Comparison of ENCODE assay signal across 30 cellular contexts in genomic region chr20:32636278-32636677, GRCh38. TPM values are rescaled to one million over a fixed set of nuclear protein-coding genes. Genes with fewer than 3 reads are reported as not detected.
DNase-seq lines count a peak whose midpoint lies in the region; ATAC-seq and TF ChIP-seq lines count a peak whose summit lies in the region.
"Had no signal": no experiment of that assay in that cellular context is flagged by ENCODE, and none has a peak within 500 bp of the region (broad histone marks: within the 10 kb centered on the region; RNA-seq: fewer than 3 reads in every experiment).

No MANE protein-coding gene starts in this region.

- H4K20me1 ChIP-seq in hepatocyte (ENCODE audit: insufficient read depth, poor library complexity, severe bottlenecking) = no peaks in the 10 kb centered on the region

- ATAC-seq in heart left ventricle (no peak), left ventricle myocardium superior (no peak)
- ATAC-seq in naive thymus-derived CD8-positive, alpha-beta T cell = no peak
- ATAC-seq: A549, gastrocnemius medialis, left colon had no signal

- DNase-seq in cardiac muscle cell (ENCODE audit: low read depth in 1 of 2, low spot score in 1 of 2) = peak; percentile 25 to 54
- no peak for DNase-seq in heart left ventricle
- peak; percentile 52 for DNase-seq in WERI-Rb-1
- no peak for DNase-seq in hepatocyte (ENCODE audit: low spot score)
- DNase-seq in spleen = no peak
- no peak for DNase-seq in A673 (ENCODE audit: low spot score)
- no peak for DNase-seq in naive thymus-derived CD8-positive, alpha-beta T cell
- DNase-seq in left ventricle myocardium superior = no peak
- DNase-seq: activated CD4-positive, alpha-beta T cell treated with anti-CD3 and anti-CD28 coated beads, Interleukin-2, amount 50 U/mL, for 4 hours; activated naive CD4-positive, alpha-beta T cell treated with anti-CD3 and anti-CD28 coated beads for 36 hours; amygdala; caudate nucleus; CD8-positive, alpha-beta memory T cell; DMS 273 treated with DMSO at 0.1 percent for 48 hours; esophagus squamous epithelium; gastrocnemius medialis; hypothalamus; immature natural killer cell; left colon; MV-4-11; NCI-H1694; NCI-H526; stimulated activated CD4-positive, alpha-beta T cell treated with anti-CD3 and anti-CD28 coated beads, Interleukin-2, amount 100 ng/mL, for 24 hours had no signal

- no peaks in the 10 kb centered on the region for H3K79me2 ChIP-seq in hepatocyte

- H3K36me3 ChIP-seq in cardiac muscle cell (no peaks in the 10 kb centered on the region), heart left ventricle (no peaks in the 10 kb centered on the region), WERI-Rb-1 (no peaks in the 10 kb centered on the region), hepatocyte (replicated peaks; ENCODE audit: insufficient read depth, low read depth) (no peaks in the 10 kb centered on the region), spleen (no peaks in the 10 kb centered on the region), A673 (ENCODE audit: insufficient read depth, low read length, poor library complexity, severe bottlenecking) (no peaks in the 10 kb centered on the region)
- H3K36me3 ChIP-seq: esophagus squamous epithelium, gastrocnemius medialis, HAP-1 had no signal

- POLR2A ChIA-PET in A673 (lab: Charles Lee; ENCODE audit: low non-redundant PET) = no interaction called here
- POLR2A ChIA-PET in naive thymus-derived CD8-positive, alpha-beta T cell (lab: Charles Lee) = no interaction called here

- 59 to 66% (median 61%) methylated on average over 10 of the region's 10 CpGs for WGBS in heart left ventricle, 4 donors
- WGBS in hepatocyte (ENCODE audit: low lambda C conversion rate, missing lambda C conversion rate) = 55% methylated on average over 10 of the region's 10 CpGs
- WGBS in spleen, 5 donors = 71 to 81% (median 74%) methylated on average over 10 of the region's 10 CpGs

- H3K4me3 Mint-ChIP-seq in naive thymus-derived CD8-positive, alpha-beta T cell = no peak overlapping the region
- H3K4me3 Mint-ChIP-seq: activated naive CD4-positive, alpha-beta T cell treated with anti-CD3 and anti-CD28 coated beads for 36 hours; activated T-helper 1 cell treated with anti-CD3 and anti-CD28 coated beads, Interleukin-12 subunit alpha, Interleukin-12 subunit beta, Interleukin-2, Interleukin-4 antibody, amounts not matched to agents 30 ng/mL and 10 ng/mL and 1 ng/mL, durations not matched to agents 14 hours and 24 hours and 36 hours; CD8-positive, alpha-beta memory T cell; dendritic cell treated with granulocyte-macrophage colony-stimulating factor and Interleukin-4, amounts not matched to agents 40 ng/mL and 50 ng/mL, for 4 days; immature natural killer cell; type B pancreatic cell had no signal

- CTCF ChIA-PET in A673 (lab: Charles Lee) = no interaction called here

- intact Hi-C loops in heart left ventricle (cut with DNase I) (no loop called here), spleen (cut with DNase I; ENCODE audit: low total_unique reads) (no loop called here), A673 (cut with micrococcal nuclease; ENCODE audit: unreplicated experiment) (no loop called here), left ventricle myocardium superior (cut with micrococcal nuclease) (no loop called here)

- peaks cover 0 to 3% (median under 1%) of the 10 kb centered on the region in 4 donors for H3K4me1 Mint-ChIP-seq in naive thymus-derived CD8-positive, alpha-beta T cell
- H3K4me1 Mint-ChIP-seq: CD8-positive, alpha-beta memory T cell; immature natural killer cell had no signal

- H2AFZ ChIP-seq in hepatocyte = no peak overlapping the region

- no TSS peak for BruUV-seq in A673 (replicated peaks; lab: Mats Ljungman, UMichigan)

- TF ChIP-seq POLR2A in heart left ventricle (IDR thresholded peaks at IDR 0.05) (no peak), spleen (IDR thresholded peaks at IDR 0.05) (no peak)

- TF ChIP-seq CTCF in cardiac muscle cell (IDR thresholded peaks at IDR 0.05; ENCODE audit: low read depth, low read length) (no peak), heart left ventricle (IDR thresholded peaks at IDR 0.05) (no peak), WERI-Rb-1 (IDR thresholded peaks at IDR 0.05; ENCODE audit: low read depth, low read length) (no peak), hepatocyte (IDR thresholded peaks at IDR 0.05; ENCODE audit: poor library complexity) (no peak), spleen (IDR thresholded peaks at IDR 0.05 in 8 of 11, conservative IDR thresholded peaks at IDR 0.05 in 3 of 11) (no peak), A673 (conservative IDR thresholded peaks at IDR 0.05; ENCODE audit: low read depth, low read length) (no peak)

- H3K4me1 ChIP-seq in cardiac muscle cell (ENCODE audit: low read depth) (peaks cover 28% of the 10 kb centered on the region), heart left ventricle (peaks cover 0 to 6% (median 0%) of the 10 kb centered on the region in 12 donors), hepatocyte (ENCODE audit: insufficient read depth) (peaks cover 27% of the 10 kb centered on the region), spleen (peaks cover 0 to 38% (median 16%) of the 10 kb centered on the region in 6 donors), A673 (ENCODE audit: insufficient read depth, low read length, poor library complexity, severe bottlenecking) (no peaks in the 10 kb centered on the region)
- H3K4me1 ChIP-seq: A549, esophagus squamous epithelium, gastrocnemius medialis, HAP-1 had no signal

- H3K4me3 ChIP-seq in cardiac muscle cell = no peak overlapping the region
- H3K4me3 ChIP-seq in heart left ventricle = no peak overlapping the region
- H3K4me3 ChIP-seq in WERI-Rb-1 (ENCODE audit: low read depth, low read length) = no peak overlapping the region
- no peak overlapping the region for H3K4me3 ChIP-seq in hepatocyte
- H3K4me3 ChIP-seq in spleen = no peak overlapping the region
- no peak overlapping the region for H3K4me3 ChIP-seq in A673 (ENCODE audit: low read depth, low read length, poor library complexity, severe bottlenecking)
- H3K4me3 ChIP-seq: A549, esophagus squamous epithelium, gastrocnemius medialis, HAP-1, smooth muscle cell had no signal

- H3K9me3 ChIP-seq in cardiac muscle cell (ENCODE audit: low read depth) (no peaks in the 10 kb centered on the region), heart left ventricle (no peaks in the 10 kb centered on the region), WERI-Rb-1 (ENCODE audit: severe bottlenecking) (no peaks in the 10 kb centered on the region), hepatocyte (ENCODE audit: low read depth) (no peaks in the 10 kb centered on the region), spleen (no peaks in the 10 kb centered on the region), A673 (ENCODE audit: low read depth, low read length, poor library complexity, severe bottlenecking) (no peaks in the 10 kb centered on the region)
- H3K9me3 ChIP-seq: A549, esophagus squamous epithelium, gastrocnemius medialis, HAP-1 had no signal

- H3K27me3 Mint-ChIP-seq in naive thymus-derived CD8-positive, alpha-beta T cell = peaks cover 0 to 3% (median 0%) of the 10 kb centered on the region in 5 donors

- H3K9me3 Mint-ChIP-seq in naive thymus-derived CD8-positive, alpha-beta T cell = no peaks in the 10 kb centered on the region
- H3K9me3 Mint-ChIP-seq: activated naive CD4-positive, alpha-beta T cell treated with anti-CD3 and anti-CD28 coated beads for 36 hours; activated T-helper 1 cell treated with anti-CD3 and anti-CD28 coated beads, Interleukin-12 subunit alpha, Interleukin-12 subunit beta, Interleukin-2, Interleukin-4 antibody, amounts not matched to agents 30 ng/mL and 10 ng/mL and 1 ng/mL, durations not matched to agents 14 hours and 24 hours and 36 hours; CD8-positive, alpha-beta memory T cell; dendritic cell treated with granulocyte-macrophage colony-stimulating factor and Interleukin-4, amounts not matched to agents 40 ng/mL and 50 ng/mL, for 4 days; immature natural killer cell; type B pancreatic cell had no signal

- no peaks in the 10 kb centered on the region for H3K36me3 Mint-ChIP-seq in naive thymus-derived CD8-positive, alpha-beta T cell
- H3K36me3 Mint-ChIP-seq: CD8-positive, alpha-beta memory T cell; immature natural killer cell; type B pancreatic cell had no signal

- no peaks in the 10 kb centered on the region for H3K27me3 ChIP-seq in cardiac muscle cell
- H3K27me3 ChIP-seq in heart left ventricle = peaks cover 0 to 5% (median 0%) of the 10 kb centered on the region in 9 donors
- no peaks in the 10 kb centered on the region for H3K27me3 ChIP-seq in WERI-Rb-1 (ENCODE audit: insufficient read depth, low read depth, severe bottlenecking)
- no peaks in the 10 kb centered on the region for H3K27me3 ChIP-seq in hepatocyte
- no peaks in the 10 kb centered on the region for H3K27me3 ChIP-seq in spleen (replicated peaks in 1 of 7)
- no peaks in the 10 kb centered on the region for H3K27me3 ChIP-seq in A673 (replicated peaks; ENCODE audit: insufficient read depth, low read depth, low read length, poor library complexity)
- H3K27me3 ChIP-seq: gastrocnemius medialis had no signal

- peak overlapping the region in 2 of 10 donors; percentile 71 to 83 for H3K27ac Mint-ChIP-seq in naive thymus-derived CD8-positive, alpha-beta T cell
- H3K27ac Mint-ChIP-seq: activated naive CD4-positive, alpha-beta T cell treated with anti-CD3 and anti-CD28 coated beads for 36 hours; activated T-helper 1 cell treated with anti-CD3 and anti-CD28 coated beads, Interleukin-12 subunit alpha, Interleukin-12 subunit beta, Interleukin-2, Interleukin-4 antibody, amounts not matched to agents 30 ng/mL and 10 ng/mL and 1 ng/mL, durations not matched to agents 14 hours and 24 hours and 36 hours; CD8-positive, alpha-beta memory T cell; dendritic cell treated with granulocyte-macrophage colony-stimulating factor and Interleukin-4, amounts not matched to agents 40 ng/mL and 50 ng/mL, for 4 days; type B pancreatic cell had no signal

- peak overlapping the region; percentile 48 for H3K4me2 ChIP-seq in hepatocyte
- H3K4me2 ChIP-seq: A549, smooth muscle cell had no signal

- H3K27ac ChIP-seq in cardiac muscle cell (peak overlapping the region; percentile 51), heart left ventricle (no peak overlapping the region), WERI-Rb-1 (no peak overlapping the region; the same call in 1 of the 2 replicates), hepatocyte (peak overlapping the region; percentile 19), spleen (peak overlapping the region in 5 of 8 donors; percentile 46 to 61 (median 53)), A673 (ENCODE audit: low read depth, low read length, poor library complexity, severe bottlenecking) (no peak overlapping the region)
- H3K27ac ChIP-seq: A549, esophagus squamous epithelium, gastrocnemius medialis had no signal

- H3K9me2 ChIP-seq in hepatocyte (replicated peaks; ENCODE audit: insufficient read depth) = no peaks in the 10 kb centered on the region

RNA-seq across cellular contexts. Expression of gene C20orf203, which starts 37.5 kb away (rescaled TPM):
- total RNA-seq in cardiac muscle cell (0.18 and 1.6 TPM in 2 replicates), heart left ventricle (under 1 TPM in 3 of 9 donors, not detected in 6; 0.05 to 0.19 (median 0.07) TPM), hepatocyte (not detected in 2 replicates), spleen (under 1 TPM in 5 of 7 donors, not detected in 2; 0.10 to 0.82 (median 0.26) TPM), A673 (2021) (not detected in 2 replicates), left ventricle myocardium superior (not detected)
- polyA plus RNA-seq in cardiac muscle cell (1.3 and 5.1 TPM in 2 replicates), heart left ventricle (not detected), hepatocyte (not detected in 2 replicates), spleen (under 1 TPM; 0.03 to 0.06 (median 0.04) TPM)
- under 1 TPM; 0.41 to 0.57 TPM for total RNA-seq in naive thymus-derived CD8-positive, alpha-beta T cell
- under 1 TPM in 1 of 3 donors, not detected in 2; 0.18 TPM for polyA plus RNA-seq in naive thymus-derived CD8-positive, alpha-beta T cell
- total RNA-seq: activated T-helper 1 cell treated with anti-CD3 and anti-CD28 coated beads, Interleukin-12 subunit alpha, Interleukin-12 subunit beta, Interleukin-2, Interleukin-4 antibody, amounts not matched to agents 30 ng/mL and 10 ng/mL and 1 ng/mL, durations not matched to agents 14 hours and 24 hours and 36 hours; CD8-positive, alpha-beta memory T cell; esophagus squamous epithelium; gastrocnemius medialis; left colon; mesenteric fat pad had no signal
- polyA plus RNA-seq: A549; CD8-positive, alpha-beta memory T cell; smooth muscle cell had no signal

RNA-seq across cellular contexts. Expression of gene NOL4L, which starts 51.1 kb away (rescaled TPM):
- 34.9 and 42.9 TPM in 2 replicates for total RNA-seq in cardiac muscle cell
- polyA plus RNA-seq in cardiac muscle cell = 24.6 and 29.9 TPM in 2 replicates
- 10 to 100 TPM in 2 of 9 donors, 1 to 10 TPM in 7; 3.1 to 15.0 (median 6.7) TPM for total RNA-seq in heart left ventricle
- polyA plus RNA-seq in heart left ventricle = 1 to 10 TPM; 2.6 to 7.4 TPM
- 34.3 and 35.6 TPM in 2 replicates for total RNA-seq in hepatocyte
- 42.9 and 44.2 TPM in 2 replicates for polyA plus RNA-seq in hepatocyte
- 10 to 100 TPM; 25.3 to 45.4 (median 34.9) TPM for total RNA-seq in spleen
- polyA plus RNA-seq in spleen = 1 to 10 TPM; 3.4 to 8.4 (median 4.2) TPM
- total RNA-seq in A673 (2021) = 1.4 and 3.2 TPM in 2 replicates
- total RNA-seq in naive thymus-derived CD8-positive, alpha-beta T cell = 10 to 100 TPM; 65.7 to 66.1 TPM
- polyA plus RNA-seq in naive thymus-derived CD8-positive, alpha-beta T cell = 10 to 100 TPM; 10.0 to 21.5 (median 14.2) TPM
- 5.2 TPM for total RNA-seq in left ventricle myocardium superior

Comparison
In these comparisons a context has a peak if more than half of its experiments do, and no peak if none do; other contexts are left out.
1. DNase-seq: peak in cardiac muscle cell (2 of 2) and WERI-Rb-1 (single experiment); none in heart left ventricle (0 of 5), hepatocyte (single experiment), spleen (single experiment), A673 (single experiment), naive thymus-derived CD8-positive, alpha-beta T cell (0 of 10) and left ventricle myocardium superior (single experiment).
2. H3K27ac ChIP-seq: peak in cardiac muscle cell (single experiment), hepatocyte (single experiment) and spleen (5 of 8); none in heart left ventricle (0 of 12), WERI-Rb-1 (single experiment) and A673 (single experiment).